Comparison of ENCODE assay signal across 23 cellular contexts in the genomic region with DNA sequence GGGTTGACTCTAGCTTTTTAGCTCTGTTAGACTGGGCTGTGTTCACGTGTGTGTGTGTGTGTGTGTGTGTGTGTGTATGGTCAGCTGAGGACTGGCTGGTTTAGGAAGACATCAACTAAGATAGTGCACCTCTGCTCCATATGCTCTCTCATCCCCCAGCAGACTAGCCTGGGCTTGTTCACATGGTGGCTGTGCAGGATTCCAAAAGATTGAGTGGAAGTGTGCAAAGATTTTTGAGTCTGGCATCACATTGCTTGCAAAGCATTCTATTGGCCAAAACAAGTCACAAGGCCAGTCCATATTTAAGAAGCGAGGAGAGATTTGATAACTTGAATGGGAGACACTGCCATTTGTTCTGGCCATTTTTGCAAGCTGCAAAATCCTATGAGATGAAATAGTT.
"Had no signal": no experiment of that assay in that cellular context is flagged by ENCODE, and none has a peak within 500 bp of the region (broad histone marks: within the 10 kb centered on the region; RNA-seq: fewer than 3 reads in every experiment).

No MANE protein-coding gene starts in this region.

- H3K27me3 ChIP-seq: MG63, SJSA1 had no signal

- H3K27ac ChIP-seq: SJSA1, SK-N-MC had no signal

- H3K36me3 ChIP-seq: MG63, SJSA1 had no signal

- ATAC-seq: HepG2 had no signal

- FAIRE-seq: HepG2, RCC 7860 had no signal

- H3K4me1 ChIP-seq: SJSA1 had no signal

- DNase-seq: IMR-90, Karpas-422, KG1, MG63, NCI-H1092 treated with DMSO at 0.1 percent for 48 hours, NCI-H1436, NCI-H187, NCI-H2029, NCI-H2081 treated with DMSO at 0.1 percent for 48 hours, NCI-H2171, NCI-H226, NCI-H446, NCI-H510A, NCI-H524 treated with DMSO at 0.1 percent for 48 hours, NCI-H69, NCI-H774, Right ventricle myocardium superior, RPMI8226, SIG-M5 had no signal

- H3K4me3 ChIP-seq: MG63, SJSA1 had no signal
